In the genomic region with DNA sequence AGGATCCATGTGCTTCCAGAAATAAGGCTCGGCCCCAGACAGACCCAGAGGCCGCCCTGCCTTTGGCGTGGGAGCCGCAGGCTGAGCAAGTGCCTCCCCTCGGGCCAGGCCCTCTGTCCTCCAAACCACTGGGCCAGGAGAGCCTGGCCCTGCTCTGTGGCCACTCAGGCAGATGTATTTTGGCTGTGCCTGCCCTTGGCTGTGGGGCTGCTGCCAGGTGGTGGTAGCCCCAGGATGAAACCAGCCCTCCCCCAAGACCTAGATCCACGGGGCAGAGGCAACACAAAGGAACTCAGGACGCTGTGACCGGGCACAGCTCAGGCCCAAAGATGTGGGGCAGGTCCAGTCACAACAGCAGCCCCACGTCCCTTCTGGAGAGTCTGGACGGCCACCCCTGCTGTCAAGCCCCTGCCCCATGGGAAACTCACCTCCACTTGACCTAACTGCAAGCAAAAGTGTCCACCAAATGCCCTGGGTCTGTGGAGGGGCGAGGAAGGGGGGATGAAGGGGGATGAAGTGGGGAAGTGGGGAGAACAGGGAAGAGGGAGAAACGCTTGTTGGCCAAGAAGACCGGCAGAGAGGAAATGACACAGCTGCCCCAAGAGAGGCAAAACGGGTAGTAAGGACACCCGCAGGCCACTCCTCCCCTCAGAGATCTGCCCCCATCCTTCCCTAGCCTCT, we compare ENCODE assay signal across 1 cellular context.
TF ChIP-seq lines count a peak whose summit lies in the region.

No MANE protein-coding gene starts in this region.

TF ChIP-seq in GM12878, 131 proteins besides CTCF, POLR2A, EP300 and RAD21 (continued from another document and continues in another):
- TF ChIP-seq, protein P1, sequence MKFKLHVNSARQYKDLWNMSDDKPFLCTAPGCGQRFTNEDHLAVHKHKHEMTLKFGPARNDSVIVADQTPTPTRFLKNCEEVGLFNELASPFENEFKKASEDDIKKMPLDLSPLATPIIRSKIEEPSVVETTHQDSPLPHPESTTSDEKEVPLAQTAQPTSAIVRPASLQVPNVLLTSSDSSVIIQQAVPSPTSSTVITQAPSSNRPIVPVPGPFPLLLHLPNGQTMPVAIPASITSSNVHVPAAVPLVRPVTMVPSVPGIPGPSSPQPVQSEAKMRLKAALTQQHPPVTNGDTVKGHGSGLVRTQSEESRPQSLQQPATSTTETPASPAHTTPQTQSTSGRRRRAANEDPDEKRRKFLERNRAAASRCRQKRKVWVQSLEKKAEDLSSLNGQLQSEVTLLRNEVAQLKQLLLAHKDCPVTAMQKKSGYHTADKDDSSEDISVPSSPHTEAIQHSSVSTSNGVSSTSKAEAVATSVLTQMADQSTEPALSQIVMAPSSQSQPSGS (IDR thresholded peaks at IDR 0.05; ENCODE audit: low read length), result no peak
- no peak for TF ChIP-seq WRNIP1 (IDR thresholded peaks at IDR 0.05; ENCODE audit: borderline replicate concordance, low read depth, low read length)
- TF ChIP-seq SMC3 (IDR thresholded peaks at IDR 0.05; ENCODE audit: borderline replicate concordance, low read length), result 0 out of 2 replicates have a peak, but pooled peaks have one; percentile 5
- no peak for TF ChIP-seq SUPT20H (IDR thresholded peaks at IDR 0.05; ENCODE audit: borderline replicate concordance, control insufficient read depth, low read depth, low read length)
- TF ChIP-seq MTA2 (IDR thresholded peaks at IDR 0.05; ENCODE audit: low read depth), result no peak
- no peak for TF ChIP-seq NFYA (IDR thresholded peaks at IDR 0.05; ENCODE audit: borderline replicate concordance, low read depth, low read length)
- TF ChIP-seq MEF2A (IDR thresholded peaks at IDR 0.05; ENCODE audit: insufficient read depth, low read depth, low read length), result no peak
- no peak for TF ChIP-seq ZSCAN29 (IDR thresholded peaks at IDR 0.05)
- no peak for TF ChIP-seq STAT1 (conservative IDR thresholded peaks at IDR 0.05)
- 0 out of 2 replicates have a peak, but pooled peaks have one; percentile 38 for TF ChIP-seq IRF4 (IDR thresholded peaks at IDR 0.05; ENCODE audit: low read depth, low read length)
- no peak for TF ChIP-seq BHLHE40 (IDR thresholded peaks at IDR 0.05; ENCODE audit: borderline replicate concordance in 1 of 2, low read depth in 2 of 2, low read length in 1 of 2)
- no peak for TF ChIP-seq BMI1 (IDR thresholded peaks at IDR 0.05; ENCODE audit: borderline replicate concordance)
- TF ChIP-seq, protein P2, sequence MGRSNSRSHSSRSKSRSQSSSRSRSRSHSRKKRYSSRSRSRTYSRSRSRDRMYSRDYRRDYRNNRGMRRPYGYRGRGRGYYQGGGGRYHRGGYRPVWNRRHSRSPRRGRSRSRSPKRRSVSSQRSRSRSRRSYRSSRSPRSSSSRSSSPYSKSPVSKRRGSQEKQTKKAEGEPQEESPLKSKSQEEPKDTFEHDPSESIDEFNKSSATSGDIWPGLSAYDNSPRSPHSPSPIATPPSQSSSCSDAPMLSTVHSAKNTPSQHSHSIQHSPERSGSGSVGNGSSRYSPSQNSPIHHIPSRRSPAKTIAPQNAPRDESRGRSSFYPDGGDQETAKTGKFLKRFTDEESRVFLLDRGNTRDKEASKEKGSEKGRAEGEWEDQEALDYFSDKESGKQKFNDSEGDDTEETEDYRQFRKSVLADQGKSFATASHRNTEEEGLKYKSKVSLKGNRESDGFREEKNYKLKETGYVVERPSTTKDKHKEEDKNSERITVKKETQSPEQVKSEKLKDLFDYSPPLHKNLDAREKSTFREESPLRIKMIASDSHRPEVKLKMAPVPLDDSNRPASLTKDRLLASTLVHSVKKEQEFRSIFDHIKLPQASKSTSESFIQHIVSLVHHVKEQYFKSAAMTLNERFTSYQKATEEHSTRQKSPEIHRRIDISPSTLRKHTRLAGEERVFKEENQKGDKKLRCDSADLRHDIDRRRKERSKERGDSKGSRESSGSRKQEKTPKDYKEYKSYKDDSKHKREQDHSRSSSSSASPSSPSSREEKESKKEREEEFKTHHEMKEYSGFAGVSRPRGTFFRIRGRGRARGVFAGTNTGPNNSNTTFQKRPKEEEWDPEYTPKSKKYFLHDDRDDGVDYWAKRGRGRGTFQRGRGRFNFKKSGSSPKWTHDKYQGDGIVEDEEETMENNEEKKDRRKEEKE (IDR thresholded peaks at IDR 0.05), result no peak
- TF ChIP-seq RELA (IDR thresholded peaks at IDR 0.05; ENCODE audit: borderline replicate concordance, partially characterized antibody), result no peak
- no peak for TF ChIP-seq YBX1 (IDR thresholded peaks at IDR 0.05)
- TF ChIP-seq SREBF1 (IDR thresholded peaks at IDR 0.05; ENCODE audit: low read length), result no peak
- TF ChIP-seq, protein P3, sequence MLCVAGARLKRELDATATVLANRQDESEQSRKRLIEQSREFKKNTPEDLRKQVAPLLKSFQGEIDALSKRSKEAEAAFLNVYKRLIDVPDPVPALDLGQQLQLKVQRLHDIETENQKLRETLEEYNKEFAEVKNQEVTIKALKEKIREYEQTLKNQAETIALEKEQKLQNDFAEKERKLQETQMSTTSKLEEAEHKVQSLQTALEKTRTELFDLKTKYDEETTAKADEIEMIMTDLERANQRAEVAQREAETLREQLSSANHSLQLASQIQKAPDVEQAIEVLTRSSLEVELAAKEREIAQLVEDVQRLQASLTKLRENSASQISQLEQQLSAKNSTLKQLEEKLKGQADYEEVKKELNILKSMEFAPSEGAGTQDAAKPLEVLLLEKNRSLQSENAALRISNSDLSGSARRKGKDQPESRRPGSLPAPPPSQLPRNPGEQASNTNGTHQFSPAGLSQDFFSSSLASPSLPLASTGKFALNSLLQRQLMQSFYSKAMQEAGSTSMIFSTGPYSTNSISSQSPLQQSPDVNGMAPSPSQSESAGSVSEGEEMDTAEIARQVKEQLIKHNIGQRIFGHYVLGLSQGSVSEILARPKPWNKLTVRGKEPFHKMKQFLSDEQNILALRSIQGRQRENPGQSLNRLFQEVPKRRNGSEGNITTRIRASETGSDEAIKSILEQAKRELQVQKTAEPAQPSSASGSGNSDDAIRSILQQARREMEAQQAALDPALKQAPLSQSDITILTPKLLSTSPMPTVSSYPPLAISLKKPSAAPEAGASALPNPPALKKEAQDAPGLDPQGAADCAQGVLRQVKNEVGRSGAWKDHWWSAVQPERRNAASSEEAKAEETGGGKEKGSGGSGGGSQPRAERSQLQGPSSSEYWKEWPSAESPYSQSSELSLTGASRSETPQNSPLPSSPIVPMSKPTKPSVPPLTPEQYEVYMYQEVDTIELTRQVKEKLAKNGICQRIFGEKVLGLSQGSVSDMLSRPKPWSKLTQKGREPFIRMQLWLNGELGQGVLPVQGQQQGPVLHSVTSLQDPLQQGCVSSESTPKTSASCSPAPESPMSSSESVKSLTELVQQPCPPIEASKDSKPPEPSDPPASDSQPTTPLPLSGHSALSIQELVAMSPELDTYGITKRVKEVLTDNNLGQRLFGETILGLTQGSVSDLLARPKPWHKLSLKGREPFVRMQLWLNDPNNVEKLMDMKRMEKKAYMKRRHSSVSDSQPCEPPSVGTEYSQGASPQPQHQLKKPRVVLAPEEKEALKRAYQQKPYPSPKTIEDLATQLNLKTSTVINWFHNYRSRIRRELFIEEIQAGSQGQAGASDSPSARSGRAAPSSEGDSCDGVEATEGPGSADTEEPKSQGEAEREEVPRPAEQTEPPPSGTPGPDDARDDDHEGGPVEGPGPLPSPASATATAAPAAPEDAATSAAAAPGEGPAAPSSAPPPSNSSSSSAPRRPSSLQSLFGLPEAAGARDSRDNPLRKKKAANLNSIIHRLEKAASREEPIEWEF (IDR thresholded peaks at IDR 0.05; ENCODE audit: insufficient replicate concordance, low read depth, low read length), result no peak
- no peak; the same call in 1 of the 2 replicates for TF ChIP-seq RUNX3 (IDR thresholded peaks at IDR 0.05; ENCODE audit: low read length)
- TF ChIP-seq, protein P4, sequence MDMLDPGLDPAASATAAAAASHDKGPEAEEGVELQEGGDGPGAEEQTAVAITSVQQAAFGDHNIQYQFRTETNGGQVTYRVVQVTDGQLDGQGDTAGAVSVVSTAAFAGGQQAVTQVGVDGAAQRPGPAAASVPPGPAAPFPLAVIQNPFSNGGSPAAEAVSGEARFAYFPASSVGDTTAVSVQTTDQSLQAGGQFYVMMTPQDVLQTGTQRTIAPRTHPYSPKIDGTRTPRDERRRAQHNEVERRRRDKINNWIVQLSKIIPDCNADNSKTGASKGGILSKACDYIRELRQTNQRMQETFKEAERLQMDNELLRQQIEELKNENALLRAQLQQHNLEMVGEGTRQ (IDR thresholded peaks at IDR 0.05; ENCODE audit: borderline replicate concordance, low read depth, low read length), result no peak
- TF ChIP-seq, protein P5, sequence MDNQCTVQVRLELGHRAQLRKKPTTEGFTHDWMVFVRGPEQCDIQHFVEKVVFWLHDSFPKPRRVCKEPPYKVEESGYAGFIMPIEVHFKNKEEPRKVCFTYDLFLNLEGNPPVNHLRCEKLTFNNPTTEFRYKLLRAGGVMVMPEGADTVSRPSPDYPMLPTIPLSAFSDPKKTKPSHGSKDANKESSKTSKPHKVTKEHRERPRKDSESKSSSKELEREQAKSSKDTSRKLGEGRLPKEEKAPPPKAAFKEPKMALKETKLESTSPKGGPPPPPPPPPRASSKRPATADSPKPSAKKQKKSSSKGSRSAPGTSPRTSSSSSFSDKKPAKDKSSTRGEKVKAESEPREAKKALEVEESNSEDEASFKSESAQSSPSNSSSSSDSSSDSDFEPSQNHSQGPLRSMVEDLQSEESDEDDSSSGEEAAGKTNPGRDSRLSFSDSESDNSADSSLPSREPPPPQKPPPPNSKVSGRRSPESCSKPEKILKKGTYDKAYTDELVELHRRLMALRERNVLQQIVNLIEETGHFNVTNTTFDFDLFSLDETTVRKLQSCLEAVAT (IDR thresholded peaks at IDR 0.05), result no peak
- peak; percentile 81 for TF ChIP-seq HDGF (IDR thresholded peaks at IDR 0.05)
- TF ChIP-seq EZH2 (IDR thresholded peaks at IDR 0.05; ENCODE audit: borderline replicate concordance, control insufficient read depth, low read depth, low read length), result no peak
- TF ChIP-seq RAD51 (IDR thresholded peaks at IDR 0.05), result no peak
- no peak for TF ChIP-seq POU2F2 (IDR thresholded peaks at IDR 0.05; ENCODE audit: borderline replicate concordance, low read depth, low read length)
- no peak for TF ChIP-seq FOS (IDR thresholded peaks at IDR 0.05; ENCODE audit: borderline replicate concordance, extremely low read depth, insufficient read length)
- TF ChIP-seq EED (IDR thresholded peaks at IDR 0.05; ENCODE audit: low read depth), result no peak
- TF ChIP-seq FOXM1 (IDR thresholded peaks at IDR 0.05; ENCODE audit: low read depth, low read length), result no peak
- TF ChIP-seq SP1 (IDR thresholded peaks at IDR 0.05; ENCODE audit: low read depth, low read length), result no peak
- 0 out of 2 replicates have a peak, but pooled peaks have one; percentile 3 for TF ChIP-seq RB1 (IDR thresholded peaks at IDR 0.05; ENCODE audit: borderline replicate concordance)
- TF ChIP-seq, protein P6, sequence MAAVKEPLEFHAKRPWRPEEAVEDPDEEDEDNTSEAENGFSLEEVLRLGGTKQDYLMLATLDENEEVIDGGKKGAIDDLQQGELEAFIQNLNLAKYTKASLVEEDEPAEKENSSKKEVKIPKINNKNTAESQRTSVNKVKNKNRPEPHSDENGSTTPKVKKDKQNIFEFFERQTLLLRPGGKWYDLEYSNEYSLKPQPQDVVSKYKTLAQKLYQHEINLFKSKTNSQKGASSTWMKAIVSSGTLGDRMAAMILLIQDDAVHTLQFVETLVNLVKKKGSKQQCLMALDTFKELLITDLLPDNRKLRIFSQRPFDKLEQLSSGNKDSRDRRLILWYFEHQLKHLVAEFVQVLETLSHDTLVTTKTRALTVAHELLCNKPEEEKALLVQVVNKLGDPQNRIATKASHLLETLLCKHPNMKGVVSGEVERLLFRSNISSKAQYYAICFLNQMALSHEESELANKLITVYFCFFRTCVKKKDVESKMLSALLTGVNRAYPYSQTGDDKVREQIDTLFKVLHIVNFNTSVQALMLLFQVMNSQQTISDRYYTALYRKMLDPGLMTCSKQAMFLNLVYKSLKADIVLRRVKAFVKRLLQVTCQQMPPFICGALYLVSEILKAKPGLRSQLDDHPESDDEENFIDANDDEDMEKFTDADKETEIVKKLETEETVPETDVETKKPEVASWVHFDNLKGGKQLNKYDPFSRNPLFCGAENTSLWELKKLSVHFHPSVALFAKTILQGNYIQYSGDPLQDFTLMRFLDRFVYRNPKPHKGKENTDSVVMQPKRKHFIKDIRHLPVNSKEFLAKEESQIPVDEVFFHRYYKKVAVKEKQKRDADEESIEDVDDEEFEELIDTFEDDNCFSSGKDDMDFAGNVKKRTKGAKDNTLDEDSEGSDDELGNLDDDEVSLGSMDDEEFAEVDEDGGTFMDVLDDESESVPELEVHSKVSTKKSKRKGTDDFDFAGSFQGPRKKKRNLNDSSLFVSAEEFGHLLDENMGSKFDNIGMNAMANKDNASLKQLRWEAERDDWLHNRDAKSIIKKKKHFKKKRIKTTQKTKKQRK (IDR thresholded peaks at IDR 0.05; ENCODE audit: low read depth, low read length), result no peak
- no peak for TF ChIP-seq KLF5 (IDR thresholded peaks at IDR 0.05; ENCODE audit: partially characterized antibody)
- TF ChIP-seq CREB1 (IDR thresholded peaks at IDR 0.05; ENCODE audit: low read depth), result no peak
- no peak for TF ChIP-seq LARP7 (IDR thresholded peaks at IDR 0.05)
- no peak for TF ChIP-seq ESRRA (IDR thresholded peaks at IDR 0.05; ENCODE audit: low read length)
- peak; percentile 65 for TF ChIP-seq MEF2B (IDR thresholded peaks at IDR 0.05; ENCODE audit: partially characterized antibody, poor library complexity, severe bottlenecking)
- no peak for TF ChIP-seq SMAD5 (IDR thresholded peaks at IDR 0.05; ENCODE audit: low read depth)
- no peak for TF ChIP-seq ZNF217 (IDR thresholded peaks at IDR 0.05)
- TF ChIP-seq CEBPB (IDR thresholded peaks at IDR 0.05; ENCODE audit: borderline replicate concordance in 1 of 2, low read depth in 2 of 2, low read length in 2 of 2), result no peak
- no peak for TF ChIP-seq RCOR1 (conservative IDR thresholded peaks at IDR 0.05; ENCODE audit: low read depth, low read length)
- TF ChIP-seq, protein P7, sequence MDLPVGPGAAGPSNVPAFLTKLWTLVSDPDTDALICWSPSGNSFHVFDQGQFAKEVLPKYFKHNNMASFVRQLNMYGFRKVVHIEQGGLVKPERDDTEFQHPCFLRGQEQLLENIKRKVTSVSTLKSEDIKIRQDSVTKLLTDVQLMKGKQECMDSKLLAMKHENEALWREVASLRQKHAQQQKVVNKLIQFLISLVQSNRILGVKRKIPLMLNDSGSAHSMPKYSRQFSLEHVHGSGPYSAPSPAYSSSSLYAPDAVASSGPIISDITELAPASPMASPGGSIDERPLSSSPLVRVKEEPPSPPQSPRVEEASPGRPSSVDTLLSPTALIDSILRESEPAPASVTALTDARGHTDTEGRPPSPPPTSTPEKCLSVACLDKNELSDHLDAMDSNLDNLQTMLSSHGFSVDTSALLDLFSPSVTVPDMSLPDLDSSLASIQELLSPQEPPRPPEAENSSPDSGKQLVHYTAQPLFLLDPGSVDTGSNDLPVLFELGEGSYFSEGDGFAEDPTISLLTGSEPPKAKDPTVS (IDR thresholded peaks at IDR 0.05; ENCODE audit: low read depth, low read length), result no peak
